ENCODE assay signal across 15 cellular contexts in genomic region chr7:24706211-24707165, GRCh38.
"Had no signal": no experiment of that assay in that cellular context is flagged by ENCODE, and none has a peak within 500 bp of the region (broad histone marks: within the 10 kb centered on the region; RNA-seq: fewer than 3 reads in every experiment).

No MANE protein-coding gene starts in this region.

- H3K9me3 ChIP-seq: colonic mucosa, left lung, mucosa of descending colon, prostate gland had no signal

- H3K4me1 ChIP-seq: colonic mucosa, left lung, prostate gland had no signal

- ATAC-seq: activated CD4-positive, alpha-beta T cell treated with anti-CD3 and anti-CD28 coated beads for 36 hours; activated CD8-positive, alpha-beta memory T cell treated with anti-CD3 and anti-CD28 coated beads, Interleukin-2, amount 10 ng/mL, durations not matched to agents 7 days and 5 days; esophagus mucosa; left lung; mucosa of descending colon; natural killer cell treated with Interleukin-12 subunit alpha and Interleukin-12 subunit beta and Interleukin-15 and Interleukin-18, amount 100 ng/mL, for 72 hours had no signal

- H3K27ac ChIP-seq: cardiac muscle cell, colonic mucosa, left lung, prostate gland had no signal

- H3K27ac Mint-ChIP-seq: activated CD4-positive, alpha-beta memory T cell treated with anti-CD3 and anti-CD28 coated beads for 36 hours; activated CD4-positive, alpha-beta T cell treated with anti-CD3 and anti-CD28 coated beads for 36 hours; activated CD8-positive, alpha-beta memory T cell treated with anti-CD3 and anti-CD28 coated beads, Interleukin-2, amount 10 ng/mL, durations not matched to agents 7 days and 5 days; activated naive CD4-positive, alpha-beta T cell treated with anti-CD3 and anti-CD28 coated beads, Interleukin-2, amount 10 ng/mL, durations not matched to agents 7 days and 5 days; activated T-cell treated with anti-CD3 and anti-CD28 coated beads, Interleukin-2, amount 50 U/mL, for 24 hours had no signal

- H3K27me3 Mint-ChIP-seq: activated CD4-positive, alpha-beta memory T cell treated with anti-CD3 and anti-CD28 coated beads for 36 hours; activated CD4-positive, alpha-beta T cell treated with anti-CD3 and anti-CD28 coated beads for 36 hours; activated naive CD4-positive, alpha-beta T cell treated with anti-CD3 and anti-CD28 coated beads, Interleukin-2, amount 10 ng/mL, durations not matched to agents 7 days and 5 days; activated T-cell treated with anti-CD3 and anti-CD28 coated beads, Interleukin-2, amount 50 U/mL, for 24 hours; memory B cell had no signal

- H3K4me3 Mint-ChIP-seq: activated CD4-positive, alpha-beta memory T cell treated with anti-CD3 and anti-CD28 coated beads for 36 hours; activated CD4-positive, alpha-beta T cell treated with anti-CD3 and anti-CD28 coated beads for 36 hours; activated CD8-positive, alpha-beta memory T cell treated with anti-CD3 and anti-CD28 coated beads, Interleukin-2, amount 10 ng/mL, durations not matched to agents 7 days and 5 days; activated naive CD4-positive, alpha-beta T cell treated with anti-CD3 and anti-CD28 coated beads, Interleukin-2, amount 10 ng/mL, durations not matched to agents 7 days and 5 days; activated T-cell treated with anti-CD3 and anti-CD28 coated beads, Interleukin-2, amount 50 U/mL, for 24 hours; memory B cell; natural killer cell treated with Interleukin-12 subunit alpha and Interleukin-12 subunit beta and Interleukin-15 and Interleukin-18, amount 100 ng/mL, for 72 hours had no signal

- H3K36me3 Mint-ChIP-seq: activated CD4-positive, alpha-beta memory T cell treated with anti-CD3 and anti-CD28 coated beads for 36 hours; activated CD8-positive, alpha-beta memory T cell treated with anti-CD3 and anti-CD28 coated beads, Interleukin-2, amount 10 ng/mL, durations not matched to agents 7 days and 5 days; activated naive CD4-positive, alpha-beta T cell treated with anti-CD3 and anti-CD28 coated beads, Interleukin-2, amount 10 ng/mL, durations not matched to agents 7 days and 5 days; memory B cell; natural killer cell treated with Interleukin-12 subunit alpha and Interleukin-12 subunit beta and Interleukin-15 and Interleukin-18, amount 100 ng/mL, for 72 hours had no signal

- DNase-seq: activated CD4-positive, alpha-beta memory T cell treated with anti-CD3 and anti-CD28 coated beads for 36 hours; activated CD4-positive, alpha-beta T cell treated with anti-CD3 and anti-CD28 coated beads for 36 hours; activated CD8-positive, alpha-beta memory T cell treated with anti-CD3 and anti-CD28 coated beads, Interleukin-2, amount 10 ng/mL, durations not matched to agents 7 days and 5 days; activated naive CD4-positive, alpha-beta T cell treated with anti-CD3 and anti-CD28 coated beads, Interleukin-2, amount 10 ng/mL, durations not matched to agents 7 days and 5 days; activated T-cell treated with anti-CD3 and anti-CD28 coated beads, Interleukin-2, amount 50 U/mL, for 24 hours; colonic mucosa; mucosa of descending colon; occipital lobe; stimulated activated CD4-positive, alpha-beta T cell treated with anti-CD3 and anti-CD28 coated beads, Interleukin-1b, Interleukin-23, amount 100 ng/mL, for 48 hours had no signal

- H3K4me1 Mint-ChIP-seq: activated CD4-positive, alpha-beta T cell treated with anti-CD3 and anti-CD28 coated beads for 36 hours had no signal

- H3K9me3 Mint-ChIP-seq: activated CD4-positive, alpha-beta memory T cell treated with anti-CD3 and anti-CD28 coated beads for 36 hours; activated naive CD4-positive, alpha-beta T cell treated with anti-CD3 and anti-CD28 coated beads, Interleukin-2, amount 10 ng/mL, durations not matched to agents 7 days and 5 days; activated T-cell treated with anti-CD3 and anti-CD28 coated beads, Interleukin-2, amount 50 U/mL, for 24 hours; memory B cell; natural killer cell treated with Interleukin-12 subunit alpha and Interleukin-12 subunit beta and Interleukin-15 and Interleukin-18, amount 100 ng/mL, for 72 hours had no signal

- H3K4me3 ChIP-seq: cardiac muscle cell, colonic mucosa, left lung, mucosa of descending colon, prostate gland had no signal

- H3K36me3 ChIP-seq: cardiac muscle cell, colonic mucosa, left lung, prostate gland had no signal

- H3K27me3 ChIP-seq: cardiac muscle cell, colonic mucosa had no signal
